1 cellular context compared by ENCODE assay signal in genomic region chr7:73518470-73518869, GRCh38.
TF ChIP-seq lines count a peak whose summit lies in the region.

No MANE protein-coding gene starts in this region.

TF ChIP-seq in K562, 482 proteins besides CTCF, POLR2A, EP300 and RAD21:
- TF ChIP-seq ZNF121 (CRISPR knock-in tag; conservative IDR thresholded peaks at IDR 0.05) = peak; percentile 68
- TF ChIP-seq ZNF561 (CRISPR knock-in tag; conservative IDR thresholded peaks at IDR 0.05) = no peak
- TF ChIP-seq ZHX1 (conservative IDR thresholded peaks at IDR 0.05; ENCODE audit: low read length) = no peak
- no peak for TF ChIP-seq NFYB (IDR thresholded peaks at IDR 0.05; ENCODE audit: extremely low read depth, insufficient read length)
- TF ChIP-seq CBX3 (IDR thresholded peaks at IDR 0.05; ENCODE audit: borderline replicate concordance in 1 of 2, low read length in 2 of 2) = no peak
- no peak for TF ChIP-seq ERF (CRISPR knock-in tag; IDR thresholded peaks at IDR 0.05)
- no peak for TF ChIP-seq PREB (CRISPR knock-in tag; IDR thresholded peaks at IDR 0.05)
- peak; percentile 41; the same call in 1 of the 2 replicates for TF ChIP-seq TFAP4 (CRISPR knock-in tag; IDR thresholded peaks at IDR 0.05; ENCODE audit: borderline replicate concordance)
- TF ChIP-seq BCOR (IDR thresholded peaks at IDR 0.05) = peak; percentile 19; the same call in 1 of the 2 replicates
